Comparison of ENCODE assay signal across 32 cellular contexts in genomic region chr20:23963941-23964340, GRCh38. TPM values are rescaled to one million over a fixed set of nuclear protein-coding genes. Genes with fewer than 3 reads are reported as not detected.
"Had no signal": no experiment of that assay in that cellular context is flagged by ENCODE, and none has a peak within 500 bp of the region (broad histone marks: within the 10 kb centered on the region; RNA-seq: fewer than 3 reads in every experiment).

No MANE protein-coding gene starts in this region.

- H3K4me1 ChIP-seq: colonic mucosa, esophagus squamous epithelium, gastrocnemius medialis, left lung, lower lobe of right lung had no signal

- ATAC-seq: effector memory CD8-positive, alpha-beta T cell; esophagus mucosa; gastrocnemius medialis; heart right ventricle; left cardiac atrium; left lung; left ventricle myocardium superior; lower lobe of right lung had no signal

- DNase-seq: colonic mucosa; cortex of kidney; effector CD8-positive, alpha-beta T cell; effector memory CD8-positive, alpha-beta T cell; endodermal cell; erythroblast; esophagus squamous epithelium; foreskin fibroblast; foreskin melanocyte; gastrocnemius medialis; glutamatergic neuron; head of caudate nucleus; heart right ventricle; hippocampal formation; left cardiac atrium; left lung; left ventricle myocardium superior; lower lobe of right lung; mesenchymal stem cell; midbrain had no signal

- H3K4me3 ChIP-seq: colonic mucosa, esophagus squamous epithelium, gastrocnemius medialis, heart right ventricle, left lung, lower lobe of right lung had no signal

- H3K4me1 Mint-ChIP-seq: endodermal cell had no signal

- H3K9me3 ChIP-seq: colonic mucosa, esophagus squamous epithelium, gastrocnemius medialis, lower lobe of right lung had no signal

- H3K27ac Mint-ChIP-seq: dendritic cell treated with granulocyte-macrophage colony-stimulating factor and Interleukin-4, amounts not matched to agents 40 ng/mL and 50 ng/mL, for 4 days; effector memory CD8-positive, alpha-beta T cell; endodermal cell had no signal

- H3K27ac ChIP-seq: colonic mucosa, epithelial cell of prostate, esophagus squamous epithelium, gastrocnemius medialis, heart right ventricle, left lung, lower lobe of right lung had no signal

- H3K27me3 ChIP-seq: colonic mucosa, esophagus squamous epithelium, gastrocnemius medialis, heart right ventricle, left lung had no signal

- H3K36me3 ChIP-seq: colonic mucosa, esophagus squamous epithelium, gastrocnemius medialis, heart right ventricle, left lung, lower lobe of right lung had no signal

- FAIRE-seq: endometrium, islet of Langerhans, keratinocyte had no signal

- H3K27me3 Mint-ChIP-seq: dendritic cell treated with granulocyte-macrophage colony-stimulating factor and Interleukin-4, amounts not matched to agents 40 ng/mL and 50 ng/mL, for 4 days had no signal

- H3K4me3 Mint-ChIP-seq: dendritic cell treated with granulocyte-macrophage colony-stimulating factor and Interleukin-4, amounts not matched to agents 40 ng/mL and 50 ng/mL, for 4 days; effector memory CD8-positive, alpha-beta T cell; endodermal cell had no signal

RNA-seq across cellular contexts. Expression of gene GGTLC1, which starts 24.6 kb away (rescaled TPM):
- total RNA-seq: dermis microvascular lymphatic vessel endothelial cell, endodermal cell, esophagus mucosa, esophagus squamous epithelium, gastrocnemius medialis, glomerular endothelial cell, heart right ventricle, kidney epithelial cell, left cardiac atrium, left ventricle myocardium superior, lower leg skin, lung microvascular endothelial cell, mononuclear cell had no signal
- polyA plus RNA-seq: heart right ventricle, keratinocyte had no signal
